1 cellular context compared by ENCODE assay signal in genomic region chr10:84264611-84265141, GRCh38.
A peak's percentile ranks its signal among the peaks of the same experiment; 100 is the strongest.
TF ChIP-seq lines count a peak whose summit lies in the region.

No MANE protein-coding gene starts in this region.

TF ChIP-seq in K562, 482 proteins besides CTCF, POLR2A, EP300 and RAD21 (continued from another document):
- no peak for TF ChIP-seq ZNF318 (IDR thresholded peaks at IDR 0.05; ENCODE audit: borderline replicate concordance in 1 of 2, low read depth in 1 of 2)
- TF ChIP-seq CHD1 (IDR thresholded peaks at IDR 0.05; ENCODE audit: low read length) = no peak
- TF ChIP-seq FOXP1 (CRISPR knock-in tag; IDR thresholded peaks at IDR 0.05) = no peak
- TF ChIP-seq SMAD4 (CRISPR knock-in tag; conservative IDR thresholded peaks at IDR 0.05) = no peak
- TF ChIP-seq ARID1B (IDR thresholded peaks at IDR 0.05) = no peak
- no peak for TF ChIP-seq RFX1 (IDR thresholded peaks at IDR 0.05)
- no peak for TF ChIP-seq ZNF174 (CRISPR knock-in tag; IDR thresholded peaks at IDR 0.05)
- TF ChIP-seq ZNF586 (CRISPR knock-in tag; conservative IDR thresholded peaks at IDR 0.05) = no peak
- TF ChIP-seq RAD51 (IDR thresholded peaks at IDR 0.05; ENCODE audit: borderline replicate concordance, low read depth) = no peak
- TF ChIP-seq ZNF354B (CRISPR knock-in tag; IDR thresholded peaks at IDR 0.05) = no peak
- TF ChIP-seq HNRNPK (IDR thresholded peaks at IDR 0.05; ENCODE audit: low read depth, low read length, poor library complexity, severe bottlenecking) = no peak
- TF ChIP-seq EGR1 (conservative IDR thresholded peaks at IDR 0.05) = peak; percentile 46; the same call in 1 of the 2 replicates
- TF ChIP-seq FUS (optimal IDR thresholded peaks at IDR 0.05; ENCODE audit: low read depth, low read length) = no peak
- TF ChIP-seq RBM14 (IDR thresholded peaks at IDR 0.05; ENCODE audit: borderline replicate concordance, insufficient read depth, low read depth, low read length) = no peak
- TF ChIP-seq, protein P1, sequence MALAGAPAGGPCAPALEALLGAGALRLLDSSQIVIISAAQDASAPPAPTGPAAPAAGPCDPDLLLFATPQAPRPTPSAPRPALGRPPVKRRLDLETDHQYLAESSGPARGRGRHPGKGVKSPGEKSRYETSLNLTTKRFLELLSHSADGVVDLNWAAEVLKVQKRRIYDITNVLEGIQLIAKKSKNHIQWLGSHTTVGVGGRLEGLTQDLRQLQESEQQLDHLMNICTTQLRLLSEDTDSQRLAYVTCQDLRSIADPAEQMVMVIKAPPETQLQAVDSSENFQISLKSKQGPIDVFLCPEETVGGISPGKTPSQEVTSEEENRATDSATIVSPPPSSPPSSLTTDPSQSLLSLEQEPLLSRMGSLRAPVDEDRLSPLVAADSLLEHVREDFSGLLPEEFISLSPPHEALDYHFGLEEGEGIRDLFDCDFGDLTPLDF (CRISPR knock-in tag; IDR thresholded peaks at IDR 0.05) = no peak
- 0 out of 2 replicates have a peak, but pooled peaks have one; percentile 24 for TF ChIP-seq ZBTB9 (CRISPR knock-in tag; IDR thresholded peaks at IDR 0.05)
- peak; percentile 77 for TF ChIP-seq CC2D1A (IDR thresholded peaks at IDR 0.05)
- no peak for TF ChIP-seq CAMTA2 (CRISPR knock-in tag; conservative IDR thresholded peaks at IDR 0.05)
- TF ChIP-seq MITF (IDR thresholded peaks at IDR 0.05) = no peak
- no peak for TF ChIP-seq RNF2 (IDR thresholded peaks at IDR 0.05)
- no peak for TF ChIP-seq TAF1 (IDR thresholded peaks at IDR 0.05; ENCODE audit: control insufficient read depth, extremely low read depth, insufficient read depth, low read length, severe bottlenecking)
- TF ChIP-seq ZNF324 (CRISPR knock-in tag; IDR thresholded peaks at IDR 0.05) = no peak
- TF ChIP-seq, protein P2, sequence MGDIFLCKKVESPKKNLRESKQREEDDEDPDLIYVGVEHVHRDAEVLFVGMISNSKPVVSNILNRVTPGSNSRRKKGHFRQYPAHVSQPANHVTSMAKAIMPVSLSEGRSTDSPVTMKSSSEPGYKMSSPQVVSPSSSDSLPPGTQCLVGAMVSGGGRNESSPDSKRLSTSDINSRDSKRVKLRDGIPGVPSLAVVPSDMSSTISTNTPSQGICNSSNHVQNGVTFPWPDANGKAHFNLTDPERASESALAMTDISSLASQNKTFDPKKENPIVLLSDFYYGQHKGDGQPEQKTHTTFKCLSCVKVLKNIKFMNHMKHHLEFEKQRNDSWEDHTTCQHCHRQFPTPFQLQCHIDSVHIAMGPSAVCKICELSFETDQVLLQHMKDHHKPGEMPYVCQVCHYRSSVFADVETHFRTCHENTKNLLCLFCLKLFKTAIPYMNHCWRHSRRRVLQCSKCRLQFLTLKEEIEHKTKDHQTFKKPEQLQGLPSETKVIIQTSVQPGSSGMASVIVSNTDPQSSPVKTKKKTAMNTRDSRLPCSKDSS (IDR thresholded peaks at IDR 0.05; ENCODE audit: low read depth, partially characterized antibody) = no peak
- TF ChIP-seq MTA3 (IDR thresholded peaks at IDR 0.05; ENCODE audit: borderline replicate concordance) = no peak
- no peak for TF ChIP-seq ZNF695 (CRISPR knock-in tag; IDR thresholded peaks at IDR 0.05)
- TF ChIP-seq PTBP1 (IDR thresholded peaks at IDR 0.05; ENCODE audit: low read depth, low read length) = no peak
- 0 out of 2 replicates have a peak, but pooled peaks have one; percentile 66 for TF ChIP-seq XRCC5 (IDR thresholded peaks at IDR 0.05; ENCODE audit: low read depth, low read length)
- TF ChIP-seq, protein P3, sequence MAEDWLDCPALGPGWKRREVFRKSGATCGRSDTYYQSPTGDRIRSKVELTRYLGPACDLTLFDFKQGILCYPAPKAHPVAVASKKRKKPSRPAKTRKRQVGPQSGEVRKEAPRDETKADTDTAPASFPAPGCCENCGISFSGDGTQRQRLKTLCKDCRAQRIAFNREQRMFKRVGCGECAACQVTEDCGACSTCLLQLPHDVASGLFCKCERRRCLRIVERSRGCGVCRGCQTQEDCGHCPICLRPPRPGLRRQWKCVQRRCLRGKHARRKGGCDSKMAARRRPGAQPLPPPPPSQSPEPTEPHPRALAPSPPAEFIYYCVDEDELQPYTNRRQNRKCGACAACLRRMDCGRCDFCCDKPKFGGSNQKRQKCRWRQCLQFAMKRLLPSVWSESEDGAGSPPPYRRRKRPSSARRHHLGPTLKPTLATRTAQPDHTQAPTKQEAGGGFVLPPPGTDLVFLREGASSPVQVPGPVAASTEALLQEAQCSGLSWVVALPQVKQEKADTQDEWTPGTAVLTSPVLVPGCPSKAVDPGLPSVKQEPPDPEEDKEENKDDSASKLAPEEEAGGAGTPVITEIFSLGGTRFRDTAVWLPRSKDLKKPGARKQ (CRISPR knock-in tag; IDR thresholded peaks at IDR 0.05) = no peak
- TF ChIP-seq, protein P4, sequence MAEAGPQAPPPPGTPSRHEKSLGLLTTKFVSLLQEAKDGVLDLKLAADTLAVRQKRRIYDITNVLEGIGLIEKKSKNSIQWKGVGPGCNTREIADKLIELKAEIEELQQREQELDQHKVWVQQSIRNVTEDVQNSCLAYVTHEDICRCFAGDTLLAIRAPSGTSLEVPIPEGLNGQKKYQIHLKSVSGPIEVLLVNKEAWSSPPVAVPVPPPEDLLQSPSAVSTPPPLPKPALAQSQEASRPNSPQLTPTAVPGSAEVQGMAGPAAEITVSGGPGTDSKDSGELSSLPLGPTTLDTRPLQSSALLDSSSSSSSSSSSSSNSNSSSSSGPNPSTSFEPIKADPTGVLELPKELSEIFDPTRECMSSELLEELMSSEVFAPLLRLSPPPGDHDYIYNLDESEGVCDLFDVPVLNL (CRISPR knock-in tag; IDR thresholded peaks at IDR 0.05; ENCODE audit: low read depth) = no peak
- no peak for TF ChIP-seq FOXJ3 (CRISPR knock-in tag; IDR thresholded peaks at IDR 0.05)
- TF ChIP-seq RHOXF2B (CRISPR knock-in tag; conservative IDR thresholded peaks at IDR 0.05) = no peak
- no peak for TF ChIP-seq ELF2 (CRISPR knock-in tag; IDR thresholded peaks at IDR 0.05)
- TF ChIP-seq ZNF707 (CRISPR knock-in tag; conservative IDR thresholded peaks at IDR 0.05) = no peak
- no peak for TF ChIP-seq NCOA1 (IDR thresholded peaks at IDR 0.05; ENCODE audit: low read depth)
- TF ChIP-seq CBX3 (IDR thresholded peaks at IDR 0.05; ENCODE audit: borderline replicate concordance in 1 of 2, low read length in 2 of 2) = no peak
